25 cellular contexts compared by ENCODE assay signal in genomic region chr15:84046064-84046637, GRCh38.
"Had no signal": no experiment of that assay in that cellular context is flagged by ENCODE, and none has a peak within 500 bp of the region (broad histone marks: within the 10 kb centered on the region; RNA-seq: fewer than 3 reads in every experiment).

No MANE protein-coding gene starts in this region.

- H3K9me3 ChIP-seq: colonic mucosa, esophagus squamous epithelium, gastrocnemius medialis, lower lobe of right lung had no signal

- H3K4me1 ChIP-seq: colonic mucosa, esophagus squamous epithelium, gastrocnemius medialis, heart right ventricle, left lung, lower lobe of right lung had no signal

- H3K27me3 Mint-ChIP-seq: dendritic cell treated with granulocyte-macrophage colony-stimulating factor and Interleukin-4, amounts not matched to agents 40 ng/mL and 50 ng/mL, for 4 days had no signal

- H3K4me3 ChIP-seq: colonic mucosa, esophagus squamous epithelium, gastrocnemius medialis, heart right ventricle, left lung, lower lobe of right lung, mucosa of descending colon had no signal

- H3K36me3 ChIP-seq: colonic mucosa, esophagus squamous epithelium, gastrocnemius medialis, left lung, lower lobe of right lung had no signal

- FAIRE-seq: endothelial cell of umbilical vein, islet of Langerhans, keratinocyte had no signal

- H3K27ac ChIP-seq: colonic mucosa, esophagus squamous epithelium, gastrocnemius medialis, heart right ventricle, left lung, lower lobe of right lung had no signal

- DNase-seq: colonic mucosa; cortex of kidney; effector CD4-positive, alpha-beta T cell; effector memory CD4-positive, alpha-beta T cell; esophagus squamous epithelium; foreskin fibroblast; foreskin melanocyte; gastrocnemius medialis; glutamatergic neuron; head of caudate nucleus; heart right ventricle; hippocampal formation; left cardiac atrium; left lung; left ventricle myocardium superior; lower lobe of right lung; mesenchymal stem cell; mucosa of descending colon; naive B cell; naive thymus-derived CD8-positive, alpha-beta T cell had no signal

- H3K27ac Mint-ChIP-seq: dendritic cell treated with granulocyte-macrophage colony-stimulating factor and Interleukin-4, amounts not matched to agents 40 ng/mL and 50 ng/mL, for 4 days; mesothelial cell of epicardium; naive thymus-derived CD8-positive, alpha-beta T cell had no signal

- H3K4me3 Mint-ChIP-seq: dendritic cell treated with granulocyte-macrophage colony-stimulating factor and Interleukin-4, amounts not matched to agents 40 ng/mL and 50 ng/mL, for 4 days; mesothelial cell of epicardium; naive B cell; naive thymus-derived CD8-positive, alpha-beta T cell had no signal

- H3K4me1 Mint-ChIP-seq: mesothelial cell of epicardium; naive B cell; naive thymus-derived CD8-positive, alpha-beta T cell had no signal

- H3K27me3 ChIP-seq: colonic mucosa, gastrocnemius medialis, heart right ventricle, left lung had no signal
